In genomic region chr3:39177708-39178332, GRCh38 we compare ENCODE assay signal across 8 cellular contexts. TPM values are rescaled to one million over a fixed set of nuclear protein-coding genes. Genes with fewer than 3 reads are reported as not detected.
DNase-seq lines count a peak whose midpoint lies in the region; ATAC-seq and TF ChIP-seq lines count a peak whose summit lies in the region.

No MANE protein-coding gene starts in this region.

- dilution Hi-C loops in mammary epithelial cell (cut with HindIII; ENCODE audit: low sequenced_read_pairs), result no loop called here

- BruUV-seq in mammary epithelial cell (replicated peaks; lab: Mats Ljungman, UMichigan), result TSS peak; percentile 93

- peaks cover 0 to 4% (median 0%) of the 10 kb centered on the region in 7 donors for H3K9me3 Mint-ChIP-seq in CD4-positive, CD25-positive, alpha-beta regulatory T cell

- ATAC-seq in CD4-positive, CD25-positive, alpha-beta regulatory T cell (ENCODE audit: low read depth in 2 of 2), result peak; percentile 11 to 20
- ATAC-seq in GM21423 (IDR thresholded peaks at IDR 0.05; ENCODE audit: unreplicated experiment), result peak; percentile 29
- no peak for ATAC-seq in HG03520 (IDR thresholded peaks at IDR 0.05; ENCODE audit: unreplicated experiment)

- no peaks in the 10 kb centered on the region for H3K27me3 Mint-ChIP-seq in CD4-positive, CD25-positive, alpha-beta regulatory T cell

- 0% methylated on average over 2 of the region's 32 CpGs for WGBS in mammary epithelial cell (ENCODE audit: low coverage, missing lambda C conversion rate)

- no peaks in the 10 kb centered on the region for H3K27me3 ChIP-seq in CD4-positive, CD25-positive, alpha-beta regulatory T cell (ENCODE audit: control insufficient read depth, insufficient read depth, low read length)
- H3K27me3 ChIP-seq in mammary epithelial cell (ENCODE audit: insufficient read depth, low read length) (no peaks in the 10 kb centered on the region), skeletal muscle satellite cell (ENCODE audit: control insufficient read depth, insufficient read depth, low read length) (no peaks in the 10 kb centered on the region)

- TF ChIP-seq CTCF in WI38 (IDR thresholded peaks at IDR 0.05; ENCODE audit: low read depth, low read length), result no peak
- no peak for TF ChIP-seq CTCF in mammary epithelial cell (conservative IDR thresholded peaks at IDR 0.05 in 1 of 2, IDR thresholded peaks at IDR 0.05 in 1 of 2; ENCODE audit: extremely low read depth in 1 of 2, insufficient read depth in 1 of 2, low read depth in 1 of 2, low read length in 2 of 2)

- in situ Hi-C loops in mammary epithelial cell (cut with MboI; ENCODE audit: low sequenced_read_pairs in 2 of 2), result loop anchor here in 1 of 2 donors (25.0 kb wide), 1 partner anchor 209 kb away; the partner anchor contains the start of gene SLC25A38

- H3K36me3 Mint-ChIP-seq in CD4-positive, CD25-positive, alpha-beta regulatory T cell, result no peaks in the 10 kb centered on the region

- H3K4me2 ChIP-seq in mammary epithelial cell (ENCODE audit: insufficient read depth, low read depth, low read length), result peak overlapping the region; percentile 94
- peak overlapping the region; percentile 90 for H3K4me2 ChIP-seq in skeletal muscle satellite cell (ENCODE audit: low read length)

- peak; percentile 37 to 93 (median 68) for DNase-seq in CD4-positive, CD25-positive, alpha-beta regulatory T cell
- DNase-seq in NCI-H2029 treated with DMSO at 0.1 percent for 48 hours (lab: John Stamatoyannopoulos, UW) (peak; percentile 65), mammary epithelial cell (peak; percentile 80), iPS-NIHi7 (ENCODE audit: extremely low spot score) (peak; percentile 85)

- peaks cover 20 to 40% (median 29%) of the 10 kb centered on the region in 4 donors for H3K4me1 Mint-ChIP-seq in CD4-positive, CD25-positive, alpha-beta regulatory T cell

- H3K27ac Mint-ChIP-seq in CD4-positive, CD25-positive, alpha-beta regulatory T cell, result peak overlapping the region; percentile 77 to 92 (median 90)

- intact Hi-C loops in mammary epithelial cell (cut with micrococcal nuclease), result no loop called here

- no peaks in the 10 kb centered on the region for H3K79me2 ChIP-seq in mammary epithelial cell (ENCODE audit: insufficient read depth, low read length)

- peak overlapping the region; percentile 75 to 86 (median 86) for H3K4me3 Mint-ChIP-seq in CD4-positive, CD25-positive, alpha-beta regulatory T cell

- peak overlapping the region; percentile 74 for H3K4me3 ChIP-seq in CD4-positive, CD25-positive, alpha-beta regulatory T cell (ENCODE audit: low read depth, low read length)
- H3K4me3 ChIP-seq in WI38 (ENCODE audit: low read depth, low read length) (peak overlapping the region; percentile 53), mammary epithelial cell (replicated peaks in 1 of 3; ENCODE audit: insufficient read depth in 1 of 3, low read depth in 2 of 3, low read length in 3 of 3) (peak overlapping the region; percentile 34 to 48 (median 47)), skeletal muscle satellite cell (ENCODE audit: low read length) (peak overlapping the region; percentile 71)

- H3K9me3 ChIP-seq in CD4-positive, CD25-positive, alpha-beta regulatory T cell (ENCODE audit: control insufficient read depth in 2 of 2, low read length in 2 of 2), result no peaks in the 10 kb centered on the region
- H3K9me3 ChIP-seq in mammary epithelial cell (replicated peaks; ENCODE audit: insufficient read depth, low read length) (no peaks in the 10 kb centered on the region), skeletal muscle satellite cell (replicated peaks; ENCODE audit: low read length) (no peaks in the 10 kb centered on the region)

- no peaks in the 10 kb centered on the region for H4K20me1 ChIP-seq in mammary epithelial cell (ENCODE audit: insufficient read depth, low read length)

- peak overlapping the region; percentile 73 for H3K27ac ChIP-seq in CD4-positive, CD25-positive, alpha-beta regulatory T cell (ENCODE audit: insufficient read depth, low read length, poor library complexity, severe bottlenecking)
- peak overlapping the region; percentile 72 for H3K27ac ChIP-seq in mammary epithelial cell (ENCODE audit: insufficient read depth, low read depth, low read length)

- H3K9ac ChIP-seq in mammary epithelial cell (ENCODE audit: insufficient read depth, low read length) (peak overlapping the region; percentile 76), skeletal muscle satellite cell (ENCODE audit: low read depth, low read length) (peak overlapping the region; percentile 89)

- H3K36me3 ChIP-seq in CD4-positive, CD25-positive, alpha-beta regulatory T cell (ENCODE audit: control insufficient read depth, insufficient read depth, low read length), result no peaks in the 10 kb centered on the region
- H3K36me3 ChIP-seq in mammary epithelial cell (ENCODE audit: insufficient read depth, low read length) (no peaks in the 10 kb centered on the region), skeletal muscle satellite cell (ENCODE audit: insufficient read depth, low read length) (no peaks in the 10 kb centered on the region)

- CTCF ChIA-PET in mammary epithelial cell (lab: Charles Lee; ENCODE audit: low non-redundant PET), result interaction anchor here (0.7 to 1.1 kb wide), 2 partner anchors 27 to 110 kb away, joined by 3 to 7 read pairs; no protein-coding TSS in a partner anchor

- H3K4me1 ChIP-seq in CD4-positive, CD25-positive, alpha-beta regulatory T cell (ENCODE audit: control insufficient read depth, insufficient read depth, low read length, poor library complexity, severe bottlenecking), result peaks cover 34% of the 10 kb centered on the region
- H3K4me1 ChIP-seq in mammary epithelial cell (ENCODE audit: insufficient read depth, low read length), result peaks cover 36% of the 10 kb centered on the region
- H3K4me1 ChIP-seq in skeletal muscle satellite cell (ENCODE audit: control insufficient read depth, insufficient read depth, low read length), result peaks cover 40% of the 10 kb centered on the region

- H2AFZ ChIP-seq in mammary epithelial cell (ENCODE audit: low read depth, low read length), result peak overlapping the region; percentile 83

RNA-seq across cellular contexts. Expression of gene XIRP1, which starts 14.6 kb away (rescaled TPM):
- not detected for total RNA-seq in CD4-positive, CD25-positive, alpha-beta regulatory T cell
- not detected for polyA plus RNA-seq in CD4-positive, CD25-positive, alpha-beta regulatory T cell
- not detected for total RNA-seq in mammary epithelial cell
- not detected for polyA plus RNA-seq in mammary epithelial cell
- polyA minus RNA-seq in mammary epithelial cell, result not detected
- total RNA-seq in skeletal muscle satellite cell (2012; rRNA removed), result 0.25 and 5.7 TPM in 2 replicates

RNA-seq across cellular contexts. Expression of gene CSRNP1, which starts 24.4 kb away (rescaled TPM):
- 300 TPM for total RNA-seq in CD4-positive, CD25-positive, alpha-beta regulatory T cell
- 10 to 100 TPM; 12.5 to 24.1 (median 14.7) TPM for polyA plus RNA-seq in CD4-positive, CD25-positive, alpha-beta regulatory T cell
- total RNA-seq in mammary epithelial cell, result 1 to 10 TPM; 6.5 to 9.6 TPM
- polyA plus RNA-seq in mammary epithelial cell, result 8.4 TPM
- polyA minus RNA-seq in mammary epithelial cell, result 22.2 TPM
- 2.3 and 6.3 TPM in 2 replicates for total RNA-seq in skeletal muscle satellite cell (2012; rRNA removed)

Comparison
In these comparisons a context has a peak if more than half of its experiments do, and no peak if none do; other contexts are left out.
1. RNA of gene CSRNP1, which starts 24.4 kb away (total RNA-seq): 300 TPM in CD4-positive, CD25-positive, alpha-beta regulatory T cell (single experiment); 6.5 to 9.6 TPM in mammary epithelial cell; every median in the first group is over 10 times any median in the second.
2. Peak in every context shown above with its lines, with median percentiles within 50 percentile points of each other: DNase-seq and H3K4me3 ChIP-seq.